Comparison of ENCODE assay signal across 11 cellular contexts in genomic region chr6:72328775-72329174, GRCh38.
"Had no signal": no experiment of that assay in that cellular context is flagged by ENCODE, and none has a peak within 500 bp of the region (broad histone marks: within the 10 kb centered on the region; RNA-seq: fewer than 3 reads in every experiment).

No MANE protein-coding gene starts in this region.

- H3K27ac Mint-ChIP-seq: activated CD4-positive, alpha-beta T cell treated with anti-CD3 and anti-CD28 coated beads, Interleukin-2, amount 10 ng/mL, durations not matched to agents 24 days and 14 days; activated naive CD8-positive, alpha-beta T cell treated with anti-CD3 and anti-CD28 coated beads for 36 hours; stimulated activated naive CD8-positive, alpha-beta T cell treated with anti-CD3 and anti-CD28 coated beads, Interleukin-15, amount 100 ng/mL, for 72 hours; type B pancreatic cell had no signal

- H3K4me1 ChIP-seq: psoas muscle, right lobe of liver had no signal

- H3K4me1 Mint-ChIP-seq: activated CD4-positive, alpha-beta T cell treated with anti-CD3 and anti-CD28 coated beads, Interleukin-2, amount 10 ng/mL, durations not matched to agents 24 days and 14 days; activated naive CD8-positive, alpha-beta T cell treated with anti-CD3 and anti-CD28 coated beads for 36 hours; neural crest cell; stimulated activated naive CD8-positive, alpha-beta T cell treated with anti-CD3 and anti-CD28 coated beads, Interleukin-15, amount 100 ng/mL, for 72 hours had no signal

- H3K27me3 Mint-ChIP-seq: activated CD4-positive, alpha-beta T cell treated with anti-CD3 and anti-CD28 coated beads, Interleukin-2, amount 10 ng/mL, durations not matched to agents 24 days and 14 days; stimulated activated naive CD8-positive, alpha-beta T cell treated with anti-CD3 and anti-CD28 coated beads, Interleukin-15, amount 100 ng/mL, for 72 hours; type B pancreatic cell had no signal

- H3K9me3 Mint-ChIP-seq: activated CD4-positive, alpha-beta T cell treated with anti-CD3 and anti-CD28 coated beads, Interleukin-2, amount 10 ng/mL, durations not matched to agents 24 days and 14 days; activated naive CD8-positive, alpha-beta T cell treated with anti-CD3 and anti-CD28 coated beads for 36 hours; neural crest cell; stimulated activated naive CD8-positive, alpha-beta T cell treated with anti-CD3 and anti-CD28 coated beads, Interleukin-15, amount 100 ng/mL, for 72 hours; type B pancreatic cell had no signal

- H3K27ac ChIP-seq: psoas muscle, right lobe of liver had no signal

- ATAC-seq: psoas muscle; right lobe of liver; stimulated activated naive CD8-positive, alpha-beta T cell treated with anti-CD3 and anti-CD28 coated beads, Interleukin-15, amount 100 ng/mL, for 72 hours had no signal

- DNase-seq: activated CD4-positive, alpha-beta T cell treated with anti-CD3 and anti-CD28 coated beads, Interleukin-2, amount 10 ng/mL, durations not matched to agents 24 days and 14 days; activated CD4-positive, CD25-positive, alpha-beta regulatory T cell; activated CD8-positive, alpha-beta memory T cell treated with anti-CD3 and anti-CD28 coated beads for 24 hours; activated gamma-delta T cell treated with Interleukin-2 at 50 U/mL for 16 hours; activated naive CD8-positive, alpha-beta T cell treated with anti-CD3 and anti-CD28 coated beads for 36 hours; glutamatergic neuron; psoas muscle; right lobe of liver; stimulated activated naive CD8-positive, alpha-beta T cell treated with anti-CD3 and anti-CD28 coated beads, Interleukin-15, amount 100 ng/mL, for 72 hours had no signal

- H3K27me3 ChIP-seq: right lobe of liver had no signal

- H3K4me3 Mint-ChIP-seq: activated CD4-positive, alpha-beta T cell treated with anti-CD3 and anti-CD28 coated beads, Interleukin-2, amount 10 ng/mL, durations not matched to agents 24 days and 14 days; activated naive CD8-positive, alpha-beta T cell treated with anti-CD3 and anti-CD28 coated beads for 36 hours; neural crest cell; stimulated activated naive CD8-positive, alpha-beta T cell treated with anti-CD3 and anti-CD28 coated beads, Interleukin-15, amount 100 ng/mL, for 72 hours; type B pancreatic cell had no signal

- H3K36me3 Mint-ChIP-seq: activated naive CD8-positive, alpha-beta T cell treated with anti-CD3 and anti-CD28 coated beads for 36 hours; type B pancreatic cell had no signal

- H3K4me3 ChIP-seq: psoas muscle, right lobe of liver had no signal
